In the genomic region with DNA sequence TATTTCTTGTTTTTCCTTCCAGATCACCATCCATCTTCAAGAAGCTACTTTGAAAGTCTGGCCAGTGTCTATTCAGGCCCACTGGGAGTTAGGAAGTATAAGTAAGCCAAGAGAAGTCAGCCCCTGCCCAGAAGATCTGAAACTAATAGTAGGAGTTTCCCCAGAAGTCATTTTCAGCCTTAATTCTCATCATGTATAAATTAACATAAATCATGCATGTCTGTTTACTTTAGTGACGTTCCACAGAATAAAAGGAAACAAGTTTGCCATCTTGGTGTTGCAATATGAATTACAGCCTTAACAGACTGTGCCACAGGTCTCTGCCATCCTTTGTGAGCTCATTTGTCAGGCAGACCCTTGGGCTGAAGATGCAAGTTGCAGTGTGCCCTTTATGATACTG, we compare ENCODE assay signal across 10 cellular contexts.
"Had no signal": no experiment of that assay in that cellular context is flagged by ENCODE, and none has a peak within 500 bp of the region (broad histone marks: within the 10 kb centered on the region; RNA-seq: fewer than 3 reads in every experiment).

No MANE protein-coding gene starts in this region.

- H3K27me3 ChIP-seq: hepatocyte, thyroid gland had no signal

- H3K4me3 ChIP-seq: hepatocyte, skin epidermis, thyroid gland had no signal

- ATAC-seq: activated CD4-positive, alpha-beta T cell treated with anti-CD3 and anti-CD28 coated beads for 36 hours had no signal

- H3K9me3 ChIP-seq: thyroid gland had no signal

- H3K27me3 Mint-ChIP-seq: activated CD4-positive, alpha-beta T cell treated with anti-CD3 and anti-CD28 coated beads for 36 hours had no signal

- H3K27ac Mint-ChIP-seq: activated CD4-positive, alpha-beta T cell treated with anti-CD3 and anti-CD28 coated beads for 36 hours had no signal

- DNase-seq: activated CD4-positive, alpha-beta T cell treated with anti-CD3 and anti-CD28 coated beads for 36 hours; activated naive CD4-positive, alpha-beta T cell treated with Interleukin-2 at 50 U/mL for 16 hours; cerebellar nuclear complex; dermis blood vessel endothelial cell; erythroblast; stimulated activated CD4-positive, alpha-beta T cell treated with anti-CD3 and anti-CD28 coated beads, Interleukin-4, amount 100 ng/mL, for 4 hours; thyroid gland had no signal

- H3K4me3 Mint-ChIP-seq: activated CD4-positive, alpha-beta T cell treated with anti-CD3 and anti-CD28 coated beads for 36 hours had no signal

- H3K27ac ChIP-seq: hepatocyte, skin epidermis, thyroid gland, VCaP had no signal
